9 cellular contexts compared by ENCODE assay signal in the genomic region with DNA sequence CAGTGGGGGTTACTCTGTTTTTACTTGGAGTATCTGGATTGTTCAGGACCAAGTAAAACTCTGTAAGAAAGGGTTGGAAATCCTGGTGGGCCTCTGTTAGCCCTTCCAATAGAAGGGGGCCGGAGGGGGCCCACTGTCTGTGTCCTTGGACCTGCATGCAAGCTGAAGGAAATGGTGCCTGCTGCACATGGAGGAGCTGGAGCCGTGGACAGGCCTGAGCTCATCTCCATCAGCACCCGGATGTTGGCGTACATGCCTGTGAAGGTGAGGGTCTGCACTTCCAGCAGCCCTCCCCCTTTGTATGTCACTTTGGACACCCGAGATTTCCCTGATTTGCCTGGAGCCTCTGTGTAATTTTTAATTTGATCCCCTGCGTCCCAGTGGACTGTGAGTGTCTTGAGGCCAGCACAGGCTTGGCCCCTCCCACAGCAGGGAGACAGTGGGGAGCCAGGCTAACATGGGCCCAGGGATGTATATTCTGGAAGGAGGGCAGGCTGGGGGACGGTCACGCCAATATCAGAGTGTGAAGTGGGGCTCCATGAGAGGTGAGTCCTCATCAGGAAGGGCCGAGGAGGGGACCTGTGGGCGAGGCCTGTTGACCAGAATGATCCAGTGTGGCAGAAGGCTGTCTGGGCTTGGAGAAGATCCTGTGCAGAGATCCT. TPM values are rescaled to one million over a fixed set of nuclear protein-coding genes. Genes with fewer than 3 reads are reported as not detected.
DNase-seq lines count a peak whose midpoint lies in the region; ATAC-seq and FAIRE-seq lines count a peak whose summit lies in the region.
"Had no signal": no experiment of that assay in that cellular context is flagged by ENCODE, and none has a peak within 500 bp of the region (broad histone marks: within the 10 kb centered on the region; RNA-seq: fewer than 3 reads in every experiment).

No MANE protein-coding gene starts in this region.

- H3K9ac ChIP-seq in adipocyte (ENCODE audit: low read length), result peak overlapping the region; percentile 26
- no peak overlapping the region for H3K9ac ChIP-seq in muscle layer of colon (ENCODE audit: low read length)

- peak overlapping the region; percentile 22 for H3K4me3 ChIP-seq in adipocyte (ENCODE audit: low read length)
- no peak overlapping the region for H3K4me3 ChIP-seq in muscle layer of colon (ENCODE audit: low read depth in 1 of 2, low read length in 2 of 2)
- no peak overlapping the region for H3K4me3 ChIP-seq in aorta (ENCODE audit: low read length in 2 of 2)

- no peaks in the 10 kb centered on the region for H3K36me3 ChIP-seq in adipocyte (ENCODE audit: control insufficient read depth, insufficient read depth, low read length, severe bottlenecking)
- no peaks in the 10 kb centered on the region for H3K36me3 ChIP-seq in muscle layer of colon (ENCODE audit: insufficient read depth, low read length)
- H3K36me3 ChIP-seq in aorta (ENCODE audit: control insufficient read depth in 1 of 2, insufficient read depth in 2 of 2, low read length in 1 of 2), result no peaks in the 10 kb centered on the region

- intact Hi-C loops in aorta (cut with DNase I), result loop anchor here in 1 of 2 donors (2.0 to 5.0 kb wide), 2 partner anchors 21 to 133 kb away; no protein-coding TSS in a partner anchor

- H3K9me3 Mint-ChIP-seq in stimulated activated naive CD8-positive, alpha-beta T cell treated with anti-CD3 and anti-CD28 coated beads, Interleukin-15, Interleukin-2, amounts not matched to agents 100 ng/mL and 50 ng/mL, for 24 hours, result peaks cover 6% of the 10 kb centered on the region

- H3K36me3 Mint-ChIP-seq in stimulated activated naive CD8-positive, alpha-beta T cell treated with anti-CD3 and anti-CD28 coated beads, Interleukin-15, Interleukin-2, amounts not matched to agents 100 ng/mL and 50 ng/mL, for 24 hours (ENCODE audit: low read depth), result peaks cover 33% of the 10 kb centered on the region

- no peak for DNase-seq in stimulated activated naive CD8-positive, alpha-beta T cell treated with anti-CD3 and anti-CD28 coated beads, Interleukin-15, Interleukin-2, amounts not matched to agents 100 U/mL and 50 U/mL, for 24 hours
- DNase-seq in adipocyte (ENCODE audit: low read depth), result no peak
- peak in 1 of 2 donors; percentile 58 for DNase-seq in aorta
- DNase-seq in RCC 7860 (ENCODE audit: low spot score), result no peak
- DNase-seq: NCI-H510A treated with DMSO at 0.1 percent for 48 hours had no signal

- peak overlapping the region; percentile 97 for H3K27ac Mint-ChIP-seq in stimulated activated naive CD8-positive, alpha-beta T cell treated with anti-CD3 and anti-CD28 coated beads, Interleukin-15, Interleukin-2, amounts not matched to agents 100 ng/mL and 50 ng/mL, for 24 hours

- H3K27ac ChIP-seq in muscle layer of colon (ENCODE audit: low read depth, low read length) (peak overlapping the region; percentile 7), aorta (ENCODE audit: low read depth in 1 of 2, low read length in 2 of 2) (peak overlapping the region; percentile 57 to 97)

- no peak for ATAC-seq in stimulated activated naive CD8-positive, alpha-beta T cell treated with anti-CD3 and anti-CD28 coated beads, Interleukin-15, Interleukin-2, amounts not matched to agents 100 U/mL and 50 U/mL, for 24 hours
- ATAC-seq in aorta (ENCODE audit: low FRiP score), result peak; percentile 15
- no peak for ATAC-seq in GM19324 (IDR thresholded peaks at IDR 0.05; ENCODE audit: low FRiP score, unreplicated experiment)
- ATAC-seq in HG03196 (IDR thresholded peaks at IDR 0.05; ENCODE audit: unreplicated experiment), result no peak

- H3K9me3 ChIP-seq in adipocyte (ENCODE audit: control insufficient read depth, low read length) (no peaks in the 10 kb centered on the region), muscle layer of colon (ENCODE audit: low read length) (no peaks in the 10 kb centered on the region), aorta (ENCODE audit: control insufficient read depth, low read length) (no peaks in the 10 kb centered on the region)

- WGBS in aorta, 2 donors, result 42 to 45% methylated on average over 10 of the region's 10 CpGs

- FAIRE-seq in RCC 7860 (lab: Jason Lieb, UNC), result no peak

- peaks cover 3% of the 10 kb centered on the region for H3K27me3 Mint-ChIP-seq in stimulated activated naive CD8-positive, alpha-beta T cell treated with anti-CD3 and anti-CD28 coated beads, Interleukin-15, Interleukin-2, amounts not matched to agents 100 ng/mL and 50 ng/mL, for 24 hours

- peaks cover 75% of the 10 kb centered on the region for H3K4me1 ChIP-seq in adipocyte (ENCODE audit: control insufficient read depth, insufficient read depth, low read length)
- H3K4me1 ChIP-seq in muscle layer of colon (ENCODE audit: insufficient read depth, low read length), result peaks cover 31% of the 10 kb centered on the region
- H3K4me1 ChIP-seq in aorta (ENCODE audit: control insufficient read depth in 1 of 2, insufficient read depth in 2 of 2, low read length in 2 of 2), result peaks cover 17 to 18% of the 10 kb centered on the region in 2 donors

- H3K4me1 Mint-ChIP-seq in stimulated activated naive CD8-positive, alpha-beta T cell treated with anti-CD3 and anti-CD28 coated beads, Interleukin-15, Interleukin-2, amounts not matched to agents 100 ng/mL and 50 ng/mL, for 24 hours (ENCODE audit: low read depth), result peaks cover 63% of the 10 kb centered on the region

- H3K27me3 ChIP-seq in adipocyte (replicated peaks; ENCODE audit: control insufficient read depth, insufficient read depth, low read length), result no peaks in the 10 kb centered on the region
- H3K27me3 ChIP-seq in muscle layer of colon (ENCODE audit: control insufficient read depth in 1 of 2, insufficient read depth in 2 of 2, low read length in 2 of 2), result no peaks in the 10 kb centered on the region
- H3K27me3 ChIP-seq in aorta (ENCODE audit: control insufficient read depth in 1 of 2, insufficient read depth in 2 of 2, low read length in 1 of 2), result no peaks in the 10 kb centered on the region

- H3K4me3 Mint-ChIP-seq in stimulated activated naive CD8-positive, alpha-beta T cell treated with anti-CD3 and anti-CD28 coated beads, Interleukin-15, Interleukin-2, amounts not matched to agents 100 ng/mL and 50 ng/mL, for 24 hours, result peak overlapping the region; percentile 54

RNA-seq across cellular contexts. Expression of a gene that starts 16.8 kb away (rescaled TPM):
- total RNA-seq in aorta, result 100 to 1,000 TPM; 109 to 116 TPM
- polyA plus RNA-seq in aorta, result 100 to 1,000 TPM in 1 of 2 donors, 10 to 100 TPM in 1; 29.1 to 101 TPM
